Comparison of ENCODE assay signal across 8 cellular contexts in the genomic region with DNA sequence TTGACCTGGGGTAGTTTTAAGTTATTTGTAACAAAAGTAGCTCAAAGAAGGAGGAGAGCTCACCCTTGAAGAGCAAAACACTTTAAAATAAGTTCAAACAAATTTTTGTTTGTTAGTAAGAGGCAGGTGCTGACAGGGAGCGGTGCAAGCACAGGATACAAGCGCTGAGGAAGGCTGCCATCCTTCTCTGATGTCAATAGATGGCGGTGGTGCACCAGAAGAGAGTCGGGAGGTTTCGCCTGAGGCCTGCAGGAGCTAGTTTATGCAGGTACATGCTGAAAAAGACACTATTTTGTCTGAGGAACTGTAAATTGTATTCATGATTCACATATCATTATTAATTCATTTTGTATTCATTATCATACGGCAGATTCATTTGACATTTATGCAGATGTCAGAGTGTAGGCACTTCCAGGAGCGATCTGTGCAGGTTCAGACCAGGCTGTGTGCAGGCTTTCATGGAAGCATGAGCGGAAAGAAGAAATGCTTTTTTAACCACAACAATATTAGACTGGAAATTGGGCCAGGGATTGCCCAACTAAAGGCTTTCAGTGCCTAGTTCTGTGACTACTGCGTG.
DNase-seq lines count a peak whose midpoint lies in the region; ATAC-seq, FAIRE-seq and TF ChIP-seq lines count a peak whose summit lies in the region.

No MANE protein-coding gene starts in this region.

- H3K27me3 ChIP-seq in astrocyte (ENCODE audit: insufficient read depth, low read length) (peaks cover 2% of the 10 kb centered on the region), testis (no peaks in the 10 kb centered on the region)

- intact Hi-C loops in testis (cut with DNase I; ENCODE audit: low total_unique reads) = no loop called here

- no peak for TF ChIP-seq POLR2A in testis (IDR thresholded peaks at IDR 0.05)

- no peaks in the 10 kb centered on the region for H3K27me3 Mint-ChIP-seq in astrocyte (ENCODE audit: low read depth, unreplicated experiment)

- peak; percentile 82 for TF ChIP-seq CTCF in astrocyte (IDR thresholded peaks at IDR 0.05; ENCODE audit: insufficient read depth, low read depth, low read length)
- peak; percentile 11 to 48 (median 20) for TF ChIP-seq CTCF in testis (IDR thresholded peaks at IDR 0.05)
- no peak for TF ChIP-seq CTCF in coronary artery (IDR thresholded peaks at IDR 0.05)

- H3K36me3 Mint-ChIP-seq in astrocyte (ENCODE audit: low read depth, unreplicated experiment) = no peaks in the 10 kb centered on the region

- no peaks in the 10 kb centered on the region for H3K79me2 ChIP-seq in astrocyte (ENCODE audit: insufficient read depth, low read length)

- H3K4me3 Mint-ChIP-seq in astrocyte (ENCODE audit: unreplicated experiment) = no peak overlapping the region

- H3K27ac ChIP-seq in astrocyte (ENCODE audit: low read depth, low read length) = no peak overlapping the region
- H3K27ac ChIP-seq in testis = no peak overlapping the region
- H3K27ac ChIP-seq in coronary artery = no peak overlapping the region

- H3K4me3 ChIP-seq in astrocyte (ENCODE audit: insufficient read depth, low read depth, low read length) = no peak overlapping the region
- H3K4me3 ChIP-seq in testis = no peak overlapping the region
- no peak overlapping the region for H3K4me3 ChIP-seq in coronary artery

- H3K27ac Mint-ChIP-seq in astrocyte (ENCODE audit: unreplicated experiment) = no peak overlapping the region

- peak; percentile 85 for DNase-seq in DMS53 treated with DMSO at 0.1 percent for 48 hours (lab: John Stamatoyannopoulos, UW; ENCODE audit: unreplicated experiment)
- peak; percentile 68 for DNase-seq in NCI-H510A treated with DMSO at 0.1 percent for 48 hours (lab: John Stamatoyannopoulos, UW)
- peak; percentile 4 for DNase-seq in astrocyte (ENCODE audit: low read depth)
- DNase-seq in iPS-NIHi7 (ENCODE audit: extremely low spot score) = peak; percentile 64
- DNase-seq in testis = peak; percentile 75
- no peak for DNase-seq in coronary artery (ENCODE audit: low spot score)

- WGBS in testis, 2 donors = 30 to 32% methylated on average over 9 of the region's 9 CpGs

- H3K4me2 ChIP-seq in astrocyte (ENCODE audit: low read length) = no peak overlapping the region

- H2AFZ ChIP-seq in astrocyte (ENCODE audit: low read depth, low read length) = no peak overlapping the region

- no peaks in the 10 kb centered on the region for H3K36me3 ChIP-seq in astrocyte (ENCODE audit: insufficient read depth, low read length)
- no peaks in the 10 kb centered on the region for H3K36me3 ChIP-seq in testis (ENCODE audit: low read depth, missing control alignments)

- H3K4me1 ChIP-seq in astrocyte (ENCODE audit: insufficient read depth, low read length) (no peaks in the 10 kb centered on the region), testis (no peaks in the 10 kb centered on the region)

- no peaks in the 10 kb centered on the region for H3K4me1 Mint-ChIP-seq in astrocyte (ENCODE audit: low read depth, unreplicated experiment)

- no peak overlapping the region for H3K9ac ChIP-seq in astrocyte (ENCODE audit: low read length)

- FAIRE-seq in astrocyte (lab: Jason Lieb, UNC) = no peak

- H3K9me3 ChIP-seq in astrocyte (ENCODE audit: insufficient read depth, low read depth, low read length) (no peaks in the 10 kb centered on the region), testis (no peaks in the 10 kb centered on the region)

- no peaks in the 10 kb centered on the region for H4K20me1 ChIP-seq in astrocyte (ENCODE audit: insufficient read depth, low read length)

- H3K9me3 Mint-ChIP-seq in astrocyte (ENCODE audit: unreplicated experiment) = no peaks in the 10 kb centered on the region

- ATAC-seq in GM19397 (IDR thresholded peaks at IDR 0.05; ENCODE audit: unreplicated experiment) = peak; percentile 90
- peak; percentile 96 for ATAC-seq in HG03354 (IDR thresholded peaks at IDR 0.05; ENCODE audit: poor library complexity, severe bottlenecking, unreplicated experiment)
